In the genomic region with DNA sequence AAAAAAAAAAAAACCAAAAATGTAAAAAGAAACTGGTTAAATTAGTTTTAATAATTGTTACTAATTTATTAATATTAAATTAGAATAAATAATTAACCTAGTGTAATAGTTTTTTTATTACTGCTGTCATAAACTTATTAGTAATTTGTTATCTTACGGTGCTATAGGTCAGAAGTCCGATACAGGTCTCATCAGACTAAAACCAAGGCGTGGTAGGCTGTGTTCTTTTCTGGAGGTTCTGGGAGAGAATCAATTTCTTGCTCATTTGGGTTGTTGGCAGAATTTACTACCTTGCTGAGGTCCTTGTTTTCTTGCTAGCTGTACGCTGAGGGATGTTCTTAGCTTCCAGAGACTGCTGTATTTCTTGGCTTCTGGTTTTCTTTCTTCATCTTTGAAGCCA, we compare ENCODE assay signal across 23 cellular contexts.
"Had no signal": no experiment of that assay in that cellular context is flagged by ENCODE, and none has a peak within 500 bp of the region (broad histone marks: within the 10 kb centered on the region; RNA-seq: fewer than 3 reads in every experiment).

No MANE protein-coding gene starts in this region.

- H3K4me1 ChIP-seq: esophagus squamous epithelium, gastroesophageal sphincter had no signal

- H3K36me3 ChIP-seq: brain microvascular endothelial cell, esophagus squamous epithelium, gastroesophageal sphincter had no signal

- H3K9me3 ChIP-seq: esophagus squamous epithelium, gastroesophageal sphincter had no signal

- FAIRE-seq: astrocyte, bronchial epithelial cell had no signal

- H3K27ac ChIP-seq: brain microvascular endothelial cell, coronary artery, dorsolateral prefrontal cortex, esophagus squamous epithelium, gastroesophageal sphincter had no signal

- DNase-seq: activated CD4-positive, alpha-beta memory T cell treated with anti-CD3 and anti-CD28 coated beads, Interleukin-2, amount 10 ng/mL, durations not matched to agents 7 days and 5 days; activated CD4-positive, alpha-beta T cell treated with anti-CD3 and anti-CD28 coated beads for 1 hour; activated CD4-positive, alpha-beta T cell treated with anti-CD3 and anti-CD28 coated beads for 4 hours; activated CD4-positive, alpha-beta T cell treated with anti-CD3 and anti-CD28 coated beads, Interleukin-2, amount 10 ng/mL, durations not matched to agents 7 days and 5 days; activated CD4-positive, alpha-beta T cell treated with anti-CD3 and anti-CD28 coated beads, Interleukin-2, amount 50 U/mL, for 4 hours; activated effector memory CD4-positive, alpha-beta T cell treated with Interleukin-2 at 50 U/mL for 16 hours; activated gamma-delta T cell treated with Interleukin-2 at 50 U/mL for 16 hours; activated naive CD4-positive, alpha-beta T cell treated with anti-CD3 and anti-CD28 coated beads, Interleukin-2, amount 50 U/mL, for 16 hours; activated naive CD4-positive, alpha-beta T cell treated with Interleukin-2 at 50 U/mL for 16 hours; activated T-cell treated with anti-CD3 and anti-CD28 coated beads, Interleukin-2, amount 50 U/mL, for 4 hours; amniotic stem cell; anterior cingulate cortex; brain microvascular endothelial cell; dorsolateral prefrontal cortex; effector CD4-positive, alpha-beta T cell; effector memory CD8-positive, alpha-beta T cell; esophagus squamous epithelium; foreskin melanocyte; T-helper 2 cell had no signal

- H3K4me3 ChIP-seq: coronary artery, dorsolateral prefrontal cortex, esophagus squamous epithelium, gastroesophageal sphincter had no signal

- ATAC-seq: effector memory CD8-positive, alpha-beta T cell; gastroesophageal sphincter had no signal

- H3K27me3 ChIP-seq: brain microvascular endothelial cell, dorsolateral prefrontal cortex, gastroesophageal sphincter had no signal
